ENCODE assay signal across 21 cellular contexts in genomic region chr1:93648656-93649055, GRCh38. TPM values are rescaled to one million over a fixed set of nuclear protein-coding genes. Genes with fewer than 3 reads are reported as not detected.
DNase-seq lines count a peak whose midpoint lies in the region; ATAC-seq, FAIRE-seq and TF ChIP-seq lines count a peak whose summit lies in the region.
"Had no signal": no experiment of that assay in that cellular context is flagged by ENCODE, and none has a peak within 500 bp of the region (broad histone marks: within the 10 kb centered on the region; RNA-seq: fewer than 3 reads in every experiment).

No MANE protein-coding gene starts in this region.

- H3K4me3 Mint-ChIP-seq in neural crest cell, result no peak overlapping the region
- H3K4me3 Mint-ChIP-seq in activated CD4-positive, alpha-beta T cell treated with anti-CD3 and anti-CD28 coated beads, Interleukin-2, amount 10 ng/mL, durations not matched to agents 24 days and 14 days, result no peak overlapping the region
- H3K4me3 Mint-ChIP-seq in natural killer cell treated with Interleukin-12 subunit alpha and Interleukin-12 subunit beta and Interleukin-15 and Interleukin-18, amount 100 ng/mL, for 72 hours, result no peak overlapping the region
- H3K4me3 Mint-ChIP-seq: CD4-positive, CD25-positive, alpha-beta regulatory T cell had no signal

- CTCF ChIA-PET in GM12878 (lab: Yijun Ruan, JAX), result interaction anchor here (1.0 to 2.9 kb wide), 6 partner anchors 10 to 104 kb away, joined by 3 to 16 read pairs (median 4); partner anchors contain the start of gene BCAR3

- TF ChIP-seq CTCF in GM12878 (IDR thresholded peaks at IDR 0.05 in 2 of 3, conservative IDR thresholded peaks at IDR 0.05 in 1 of 3; ENCODE audit: control insufficient read depth in 2 of 3, extremely low read depth in 1 of 3, insufficient read depth in 1 of 3, low read depth in 3 of 3, low read length in 3 of 3), result no peak
- TF ChIP-seq CTCF in neural crest cell (conservative IDR thresholded peaks at IDR 0.05), result no peak

- H3K36me3 ChIP-seq in GM12878 (ENCODE audit: control insufficient read depth in 2 of 2, insufficient read depth in 2 of 2, low read length in 1 of 2), result no peaks in the 10 kb centered on the region; a peak in 1 of 4 replicates
- H3K36me3 ChIP-seq in H7 (replicated peaks; ENCODE audit: control insufficient read depth, insufficient read depth, low read length), result peaks cover 2% of the 10 kb centered on the region; the same call in 1 of the 2 replicates

- no peak overlapping the region for H2AFZ ChIP-seq in GM12878 (ENCODE audit: control insufficient read depth, low read depth, low read length)

- RAD21 ChIA-PET in GM12878 (lab: Charles Lee; ENCODE audit: unreplicated experiment), result interaction anchor here (0.5 to 1.0 kb wide), 3 partner anchors 31 to 213 kb away, joined by 3 to 5 read pairs (median 3); no protein-coding TSS in a partner anchor

- no TSS peak for BruUV-seq in GM12878 (replicated peaks; lab: Mats Ljungman, UMichigan)

- no peak for TF ChIP-seq RAD21 in GM12878 (IDR thresholded peaks at IDR 0.05; ENCODE audit: insufficient read depth, low read depth, low read length)

- no peaks in the 10 kb centered on the region for H3K79me2 ChIP-seq in GM12878 (ENCODE audit: control insufficient read depth, insufficient read depth, low read length)

- FAIRE-seq in GM12878 (lab: Jason Lieb, UNC), result peak; percentile 47
- FAIRE-seq: G401.6, RCC 7860 had no signal

- peaks cover 6% of the 10 kb centered on the region for H3K36me3 Mint-ChIP-seq in neural crest cell (ENCODE audit: low read depth)
- no peaks in the 10 kb centered on the region for H3K36me3 Mint-ChIP-seq in activated CD4-positive, alpha-beta T cell treated with anti-CD3 and anti-CD28 coated beads, Interleukin-2, amount 10 ng/mL, durations not matched to agents 24 days and 14 days (ENCODE audit: low read depth)
- H3K36me3 Mint-ChIP-seq in natural killer cell treated with Interleukin-12 subunit alpha and Interleukin-12 subunit beta and Interleukin-15 and Interleukin-18, amount 100 ng/mL, for 72 hours, result peaks cover 4% of the 10 kb centered on the region
- H3K36me3 Mint-ChIP-seq: CD4-positive, CD25-positive, alpha-beta regulatory T cell had no signal

- SMC1A ChIA-PET in GM12878 (lab: Charles Lee; ENCODE audit: uncharacterized antibody, unreplicated experiment), result interaction anchor here (0.8 to 2.4 kb wide), 7 partner anchors 10 to 169 kb away, joined by 3 to 7 read pairs (median 5); no protein-coding TSS in a partner anchor

- in situ Hi-C loops in GM12878 (cut with MboI), result no loop called here

- POLR2A ChIA-PET in GM12878 (lab: Charles Lee), result interaction anchor here (0.7 kb wide), 1 partner anchor 164 kb away, joined by 4 read pairs; no protein-coding TSS in a partner anchor

- ATAC-seq in left cardiac atrium (no peak), GM12878 (no peak)
- ATAC-seq in natural killer cell treated with Interleukin-12 subunit alpha and Interleukin-12 subunit beta and Interleukin-15 and Interleukin-18, amount 100 ng/mL, for 72 hours, result no peak

- 70% methylated on average over 2 of the region's 2 CpGs for WGBS in GM12878 (ENCODE audit: insufficient coverage, insufficient replicate concordance, low lambda C conversion rate, missing lambda C conversion rate)

- H3K4me2 ChIP-seq in GM12878 (ENCODE audit: control insufficient read depth, insufficient read depth), result no peak overlapping the region

- no peak for TF ChIP-seq POLR2A in GM12878 (IDR thresholded peaks at IDR 0.05; ENCODE audit: low read depth, low read length)

- H3K9ac ChIP-seq in GM12878 (ENCODE audit: control insufficient read depth, insufficient read depth, low read length), result no peak overlapping the region

- TF ChIP-seq EP300 in GM12878 (IDR thresholded peaks at IDR 0.05; ENCODE audit: borderline replicate concordance in 1 of 2, control insufficient read depth in 1 of 2, low read depth in 2 of 2, low read length in 2 of 2), result no peak

- no peak overlapping the region for H3K27ac ChIP-seq in GM12878 (ENCODE audit: control insufficient read depth, insufficient read depth)
- H3K27ac ChIP-seq: SK-N-MC had no signal

- intact Hi-C loops in cardiac septum (cut with DNase I) (no loop called here), left cardiac atrium (cut with DNase I) (no loop called here), GM12878 (cut with micrococcal nuclease; ENCODE audit: unreplicated experiment) (no loop called here)
- intact Hi-C loops in activated CD4-positive, alpha-beta T cell treated with anti-CD3 and anti-CD28 coated beads, Interleukin-2, amount 10 ng/mL, durations not matched to agents 24 days and 14 days (cut with micrococcal nuclease), result no loop called here

- no peaks in the 10 kb centered on the region; a peak in 1 of 4 replicates for H3K27me3 ChIP-seq in GM12878 (replicated peaks in 1 of 2; ENCODE audit: control insufficient read depth in 2 of 2, insufficient read depth in 2 of 2, low read length in 1 of 2)
- H3K27me3 ChIP-seq in H7 (ENCODE audit: control insufficient read depth, insufficient read depth, low read length), result no peaks in the 10 kb centered on the region
- H3K27me3 ChIP-seq: BE2C had no signal

- no peaks in the 10 kb centered on the region for H4K20me1 ChIP-seq in GM12878 (ENCODE audit: control insufficient read depth, insufficient read depth)

- no peaks in the 10 kb centered on the region for H3K9me3 Mint-ChIP-seq in neural crest cell
- H3K9me3 Mint-ChIP-seq in activated CD4-positive, alpha-beta T cell treated with anti-CD3 and anti-CD28 coated beads, Interleukin-2, amount 10 ng/mL, durations not matched to agents 24 days and 14 days, result no peaks in the 10 kb centered on the region
- no peaks in the 10 kb centered on the region for H3K9me3 Mint-ChIP-seq in natural killer cell treated with Interleukin-12 subunit alpha and Interleukin-12 subunit beta and Interleukin-15 and Interleukin-18, amount 100 ng/mL, for 72 hours
- H3K9me3 Mint-ChIP-seq: CD4-positive, CD25-positive, alpha-beta regulatory T cell had no signal

- H3K27me3 Mint-ChIP-seq in neural crest cell (ENCODE audit: low read depth), result no peaks in the 10 kb centered on the region
- H3K27me3 Mint-ChIP-seq in activated CD4-positive, alpha-beta T cell treated with anti-CD3 and anti-CD28 coated beads, Interleukin-2, amount 10 ng/mL, durations not matched to agents 24 days and 14 days, result peaks cover 14% of the 10 kb centered on the region
- H3K27me3 Mint-ChIP-seq in natural killer cell treated with Interleukin-12 subunit alpha and Interleukin-12 subunit beta and Interleukin-15 and Interleukin-18, amount 100 ng/mL, for 72 hours, result peaks cover 0 to 6% of the 10 kb centered on the region in 2 donors

- no peaks in the 10 kb centered on the region for H3K9me3 ChIP-seq in GM12878 (replicated peaks; ENCODE audit: control insufficient read depth, insufficient read depth, low read length)
- H3K9me3 ChIP-seq: BE2C had no signal

- peak; percentile 27 for DNase-seq in cardiac septum (ENCODE audit: low spot score)
- no peak for DNase-seq in left cardiac atrium
- DNase-seq in GM12878 (ENCODE audit: low read depth, low spot score), result no peak
- DNase-seq in neural crest cell (ENCODE audit: low read depth, low spot score), result no peak
- DNase-seq in activated CD4-positive, alpha-beta T cell treated with anti-CD3 and anti-CD28 coated beads, Interleukin-2, amount 10 ng/mL, durations not matched to agents 24 days and 14 days, result no peak
- DNase-seq in H7, result no peak
- no peak for DNase-seq in natural killer cell treated with Interleukin-12 subunit alpha and Interleukin-12 subunit beta and Interleukin-15 and Interleukin-18, amount 100 ng/mL, for 72 hours (ENCODE audit: low spot score)
- DNase-seq: BE2C; CD4-positive, CD25-positive, alpha-beta regulatory T cell; COR-L47; DMS 273 treated with DMSO at 0.1 percent for 48 hours; DND-41; NCI-H1417 treated with DMSO at 0.1 percent for 48 hours; NCI-H2081; NCI-H2171 treated with DMSO at 0.1 percent for 48 hours; NCI-H446 treated with DMSO at 0.1 percent for 48 hours; NCI-H69; SHP77 had no signal

- H3K27ac Mint-ChIP-seq in neural crest cell (ENCODE audit: unreplicated experiment), result peak overlapping the region; percentile 13
- no peak overlapping the region for H3K27ac Mint-ChIP-seq in activated CD4-positive, alpha-beta T cell treated with anti-CD3 and anti-CD28 coated beads, Interleukin-2, amount 10 ng/mL, durations not matched to agents 24 days and 14 days
- no peak overlapping the region for H3K27ac Mint-ChIP-seq in natural killer cell treated with Interleukin-12 subunit alpha and Interleukin-12 subunit beta and Interleukin-15 and Interleukin-18, amount 100 ng/mL, for 72 hours

- H3K4me1 ChIP-seq in GM12878 (ENCODE audit: control insufficient read depth, insufficient read depth, low read length), result no peaks in the 10 kb centered on the region
- H3K4me1 ChIP-seq: BE2C had no signal

- H3K4me3 ChIP-seq in GM12878, result no peak overlapping the region
- no peak overlapping the region for H3K4me3 ChIP-seq in H7 (ENCODE audit: insufficient read depth, low read depth, low read length)
- H3K4me3 ChIP-seq: SK-N-MC had no signal

- H3K4me1 Mint-ChIP-seq in neural crest cell, result peaks cover 32% of the 10 kb centered on the region
- H3K4me1 Mint-ChIP-seq in activated CD4-positive, alpha-beta T cell treated with anti-CD3 and anti-CD28 coated beads, Interleukin-2, amount 10 ng/mL, durations not matched to agents 24 days and 14 days, result peaks cover 4% of the 10 kb centered on the region
- peaks cover 6 to 9% of the 10 kb centered on the region in 2 donors for H3K4me1 Mint-ChIP-seq in natural killer cell treated with Interleukin-12 subunit alpha and Interleukin-12 subunit beta and Interleukin-15 and Interleukin-18, amount 100 ng/mL, for 72 hours (ENCODE audit: low read depth in 2 of 2)

RNA-seq across cellular contexts. Expression of gene BCAR3, which starts 33.0 kb away (rescaled TPM):
- total RNA-seq in cardiac septum (6.9 TPM), left cardiac atrium (10 to 100 TPM; 12.4 to 17.5 TPM), GM12878 (2014; rRNA removed) (3.1 and 4.0 TPM in 2 replicates), GM12878 (2014; rRNA removed; fragmentation: Illumina TruSeq; extraction: Trizol) (1.5 and 1.8 TPM in 2 replicates), GM12878 (2021) (2.7 and 3.8 TPM in 2 replicates), neural crest cell (38.5 and 41.6 TPM in 2 replicates)
- total RNA-seq in GM12878 (2013; cell fraction: nucleolus; rRNA removed), result 4.3 and 5.1 TPM in 2 replicates
- polyA plus RNA-seq in GM12878 (2011; ENCODE audit: low read depth), result 2.5 TPM
- polyA plus RNA-seq in GM12878 (2011; rRNA removed) (3.4 and 6.6 TPM in 2 replicates), GM12878 (2014; fragmentation: Illumina TruSeq; extraction: Trizol) (3.2 and 3.4 TPM in 2 replicates), GM12878 (2014; fragmentation: Nextera tagmentation; extraction: Ambion mirVana) (1 to 10 TPM; 1.4 to 1.7 TPM), GM12878 (2014; rRNA removed) (1.7 and 2.3 TPM in 2 replicates), GM12878 (2016; fragmentation: Nextera tagmentation; extraction: Ambion mirVana) (1 to 10 TPM; 1.3 to 1.6 TPM)
- polyA plus RNA-seq in GM12878 (2011; cell fraction: cytosol; rRNA removed), result 6.1 TPM in 2 replicates
- 10.3 and 15.7 TPM in 2 replicates for polyA plus RNA-seq in GM12878 (2011; cell fraction: nucleus; rRNA removed)
- 3.5 TPM in 2 replicates for polyA plus RNA-seq in GM12878 (2012)
- polyA minus RNA-seq in GM12878 (2011; rRNA and poly(A)+ RNA removed), result 7.6 and 11.6 TPM in 2 replicates
- polyA minus RNA-seq in GM12878 (2011; cell fraction: cytosol; rRNA and poly(A)+ RNA removed), result 4.0 and 6.3 TPM in 2 replicates
- polyA minus RNA-seq in GM12878 (2011; cell fraction: nucleus; rRNA and poly(A)+ RNA removed), result 5.8 and 17.8 TPM in 2 replicates
- total RNA-seq in activated CD4-positive, alpha-beta T cell treated with anti-CD3 and anti-CD28 coated beads, Interleukin-2, amount 10 ng/mL, durations not matched to agents 24 days and 14 days, result 0.45 and 0.61 TPM in 2 replicates
- 53.2 and 67.4 TPM in 2 replicates for total RNA-seq in H7 (2014; rRNA removed; shearing (Covaris generic))
- 10 to 100 TPM; 10.8 to 30.8 TPM for total RNA-seq in natural killer cell treated with Interleukin-12 subunit alpha and Interleukin-12 subunit beta and Interleukin-15 and Interleukin-18, amount 100 ng/mL, for 72 hours
